Comparison of ENCODE assay signal across 1 cellular context in genomic region chr6:35724471-35724870, GRCh38.
TF ChIP-seq lines count a peak whose summit lies in the region.

No MANE protein-coding gene starts in this region.

TF ChIP-seq in WTC11, 78 proteins besides CTCF, POLR2A, EP300 and RAD21 (continued from another document):
- TF ChIP-seq USF1 (CRISPR knock-in tag; IDR thresholded peaks at IDR 0.05): no peak
- no peak for TF ChIP-seq NR2C2 (CRISPR knock-in tag; IDR thresholded peaks at IDR 0.05)
